In genomic region chr1:87963566-87963965, GRCh38 we compare ENCODE assay signal across 18 cellular contexts.
"Had no signal": no experiment of that assay in that cellular context is flagged by ENCODE, and none has a peak within 500 bp of the region (broad histone marks: within the 10 kb centered on the region; RNA-seq: fewer than 3 reads in every experiment).

No MANE protein-coding gene starts in this region.

- H3K9me3 ChIP-seq: body of pancreas, left ventricle myocardium inferior, upper lobe of left lung had no signal

- H3K36me3 ChIP-seq: left ventricle myocardium inferior, upper lobe of left lung had no signal

- DNase-seq: activated CD4-positive, alpha-beta T cell treated with anti-CD3 and anti-CD28 coated beads, Interleukin-2, amount 10 ng/mL, durations not matched to agents 24 days and 14 days; activated CD4-positive, CD25-positive, alpha-beta regulatory T cell; activated CD8-positive, alpha-beta memory T cell treated with anti-CD3 and anti-CD28 coated beads, Interleukin-2, amount 50 U/mL, for 4 hours; activated CD8-positive, alpha-beta T cell treated with anti-CD3 and anti-CD28 coated beads, Interleukin-2, amount 10 ng/mL, durations not matched to agents 7 days and 5 days; activated gamma-delta T cell; activated T-cell treated with anti-CD3 and anti-CD28 coated beads, Interleukin-2, amount 50 U/mL, for 72 hours; amygdala; body of pancreas; dermis blood vessel endothelial cell; effector memory CD8-positive, alpha-beta T cell; hippocampal formation; left ventricle myocardium inferior; right cardiac atrium; stimulated activated naive CD8-positive, alpha-beta T cell treated with anti-CD3 and anti-CD28 coated beads, Interleukin-15, Interleukin-2, amounts not matched to agents 100 U/mL and 50 U/mL, for 24 hours; SW 1271; upper lobe of left lung had no signal

- H3K27me3 ChIP-seq: body of pancreas, upper lobe of left lung had no signal

- H3K27ac ChIP-seq: body of pancreas, left ventricle myocardium inferior, upper lobe of left lung had no signal

- H3K4me3 ChIP-seq: body of pancreas, left ventricle myocardium inferior, smooth muscle cell, upper lobe of left lung had no signal

- H3K4me1 ChIP-seq: body of pancreas, upper lobe of left lung had no signal

- ATAC-seq: activated CD8-positive, alpha-beta T cell treated with anti-CD3 and anti-CD28 coated beads, Interleukin-2, amount 10 ng/mL, durations not matched to agents 7 days and 5 days; activated T-cell treated with anti-CD3 and anti-CD28 coated beads, Interleukin-2, amount 50 U/mL, for 72 hours; body of pancreas; effector memory CD8-positive, alpha-beta T cell; natural killer cell treated with Interleukin-12 subunit alpha and Interleukin-12 subunit beta and Interleukin-15 and Interleukin-18, amount 100 ng/mL, for 72 hours; right cardiac atrium; stimulated activated naive CD8-positive, alpha-beta T cell treated with anti-CD3 and anti-CD28 coated beads, Interleukin-15, Interleukin-2, amounts not matched to agents 100 U/mL and 50 U/mL, for 24 hours had no signal
